7 cellular contexts compared by ENCODE assay signal in the genomic region with DNA sequence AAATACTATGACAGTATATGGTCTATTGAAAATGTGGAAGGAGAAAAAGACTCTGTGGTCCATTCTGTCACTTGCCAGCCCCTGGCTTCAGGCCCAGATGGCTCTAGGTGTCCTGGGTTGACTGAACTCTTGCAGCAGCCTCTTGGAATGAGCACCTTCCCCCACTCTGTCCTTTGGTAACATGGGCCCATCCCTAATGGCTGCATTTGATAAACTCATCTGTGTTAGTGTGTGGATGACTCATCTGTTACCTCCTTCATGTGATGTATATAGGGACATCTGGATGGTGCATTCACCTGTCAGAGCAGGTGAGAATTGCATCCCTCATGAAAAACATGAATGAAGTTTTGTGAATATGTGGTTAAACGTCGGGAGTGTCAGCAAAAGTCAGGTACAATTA.
DNase-seq lines count a peak whose midpoint lies in the region; FAIRE-seq and TF ChIP-seq lines count a peak whose summit lies in the region.
"Not testable (repeated sequence)": the region's sequence is repeated elsewhere in the genome, so short reads cannot be mapped to it uniquely, and the experiment has no call there.

No MANE protein-coding gene starts in this region.

- H3K4me1 Mint-ChIP-seq in activated CD4-positive, alpha-beta T cell treated with anti-CD3 and anti-CD28 coated beads, Interleukin-2, amount 10 ng/mL, durations not matched to agents 24 days and 14 days = not testable (repeated sequence)
- H3K4me1 Mint-ChIP-seq in MCF 10A (ENCODE audit: insufficient read depth, unreplicated experiment) = peaks cover 23% of the 10 kb centered on the region

- 0 out of 2 replicates have a peak overlapping the region, but pooled peaks have one; percentile 73 for H3K4me2 ChIP-seq in KMS-11

- not testable (repeated sequence) for H3K36me3 ChIP-seq in KMS-11 (ENCODE audit: insufficient read depth)

- CTCF ChIA-PET in MCF 10A (lab: Yijun Ruan, JAX) = not testable (repeated sequence)

- H3K27me3 ChIP-seq in KMS-11 (ENCODE audit: insufficient read depth, low read depth) = not testable (repeated sequence)

- not testable (repeated sequence) for H3K79me2 ChIP-seq in KMS-11 (ENCODE audit: insufficient read depth, low read depth)

- FAIRE-seq in urothelium cell line (lab: Jason Lieb, UNC) = peak; percentile 56

- POLR2A ChIA-PET in MCF 10A (lab: Yijun Ruan, JAX) = not testable (repeated sequence)

- H4K20me1 ChIP-seq in KMS-11 (ENCODE audit: insufficient read depth) = not testable (repeated sequence)

- intact Hi-C loops in activated CD4-positive, alpha-beta T cell treated with anti-CD3 and anti-CD28 coated beads, Interleukin-2, amount 10 ng/mL, durations not matched to agents 24 days and 14 days (cut with micrococcal nuclease); MCF 10A (cut with micrococcal nuclease): not testable (repeated sequence)

- not testable (repeated sequence) for TF ChIP-seq CTCF in KMS-11 (conservative IDR thresholded peaks at IDR 0.05; ENCODE audit: low read depth, low read length); MCF 10A (IDR thresholded peaks at IDR 0.05; ENCODE audit: unreplicated experiment)

- DNase-seq in COLO668 (lab: John Stamatoyannopoulos, UW; ENCODE audit: unreplicated experiment) (peak; percentile 42), DMS53 treated with DMSO at 0.1 percent for 48 hours (lab: John Stamatoyannopoulos, UW; ENCODE audit: unreplicated experiment) (peak; percentile 55), NCI-H146 (lab: John Stamatoyannopoulos, UW) (peak; percentile 42), MCF 10A (ENCODE audit: unreplicated experiment) (peak; percentile 2)
- DNase-seq in activated CD4-positive, alpha-beta T cell treated with anti-CD3 and anti-CD28 coated beads, Interleukin-2, amount 10 ng/mL, durations not matched to agents 24 days and 14 days = peak; percentile 39
- DNase-seq in urothelium cell line (ENCODE audit: low spot score) = not testable (repeated sequence)

- H3K4me1 ChIP-seq in KMS-11 (ENCODE audit: low read depth, poor library complexity, severe bottlenecking) = peaks cover 34% of the 10 kb centered on the region

- H3K27me3 Mint-ChIP-seq in activated CD4-positive, alpha-beta T cell treated with anti-CD3 and anti-CD28 coated beads, Interleukin-2, amount 10 ng/mL, durations not matched to agents 24 days and 14 days; MCF 10A (ENCODE audit: insufficient read depth, unreplicated experiment): not testable (repeated sequence)

- H3K27ac Mint-ChIP-seq in activated CD4-positive, alpha-beta T cell treated with anti-CD3 and anti-CD28 coated beads, Interleukin-2, amount 10 ng/mL, durations not matched to agents 24 days and 14 days = not testable (repeated sequence)
- H3K27ac Mint-ChIP-seq in MCF 10A (ENCODE audit: low read depth, unreplicated experiment) = peak overlapping the region; percentile 97

- not testable (repeated sequence) for H3K27ac ChIP-seq in KMS-11

- not testable (repeated sequence) for H2AFZ ChIP-seq in KMS-11 (ENCODE audit: low read depth)

- not testable (repeated sequence) for H3K36me3 Mint-ChIP-seq in activated CD4-positive, alpha-beta T cell treated with anti-CD3 and anti-CD28 coated beads, Interleukin-2, amount 10 ng/mL, durations not matched to agents 24 days and 14 days (ENCODE audit: low read depth); MCF 10A (ENCODE audit: insufficient read depth, unreplicated experiment)

- not testable (repeated sequence) for H3K4me3 Mint-ChIP-seq in activated CD4-positive, alpha-beta T cell treated with anti-CD3 and anti-CD28 coated beads, Interleukin-2, amount 10 ng/mL, durations not matched to agents 24 days and 14 days; MCF 10A (ENCODE audit: unreplicated experiment)

- BruUV-seq in MCF 10A (replicated peaks; lab: Mats Ljungman, UMichigan) = not testable (repeated sequence)

- not testable (repeated sequence) for H3K9ac ChIP-seq in KMS-11

- H3K4me3 ChIP-seq in KMS-11 (IDR thresholded peaks at IDR 0.05; ENCODE audit: insufficient read depth, low read depth, low read length) = not testable (repeated sequence)

- not testable (repeated sequence) for H3K9me3 Mint-ChIP-seq in activated CD4-positive, alpha-beta T cell treated with anti-CD3 and anti-CD28 coated beads, Interleukin-2, amount 10 ng/mL, durations not matched to agents 24 days and 14 days; MCF 10A (ENCODE audit: unreplicated experiment)
